In the genomic region with DNA sequence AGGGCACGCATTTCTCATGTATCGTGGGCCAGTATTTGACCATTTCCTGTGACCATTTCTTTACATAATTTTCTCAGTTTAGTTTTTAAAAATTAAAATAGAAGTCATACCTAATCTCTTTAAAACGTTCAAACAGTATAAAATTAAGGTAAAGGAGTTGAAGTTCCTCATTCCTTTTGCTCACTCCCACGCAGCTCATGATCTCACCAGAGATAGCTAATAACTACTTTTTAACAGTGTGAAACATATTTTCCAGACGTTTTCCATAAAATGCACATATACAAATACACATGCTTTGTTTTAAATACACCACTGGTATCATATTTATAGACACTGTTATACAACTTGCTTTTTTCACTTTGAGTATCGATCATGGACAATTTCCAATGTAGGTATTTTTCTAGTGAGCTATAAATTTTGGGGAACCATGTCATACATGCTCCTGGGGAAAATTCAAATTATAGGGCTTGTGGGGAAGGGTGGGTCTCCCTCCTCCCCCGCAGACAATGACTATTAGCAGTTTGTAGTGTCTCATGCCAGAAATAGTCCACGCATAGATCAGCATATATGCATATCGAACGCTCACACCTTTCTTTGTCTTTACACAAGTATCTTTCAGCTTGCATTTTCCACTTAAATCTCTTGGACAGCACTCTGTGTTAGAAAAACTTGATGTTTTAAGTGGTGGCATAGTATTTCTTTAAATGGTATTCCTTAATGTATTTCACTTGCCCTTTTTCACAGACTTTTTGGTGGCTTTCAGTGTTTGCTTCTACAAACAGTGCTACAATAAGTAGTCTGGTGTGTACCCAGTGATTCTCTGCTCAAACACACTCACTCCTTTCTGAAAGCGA, we compare ENCODE assay signal across 1 cellular context.
TF ChIP-seq lines count a peak whose summit lies in the region.

No MANE protein-coding gene starts in this region.

TF ChIP-seq in HepG2, 621 proteins besides CTCF, POLR2A, EP300 and RAD21 (continued from another document):
- TF ChIP-seq USF2 (IDR thresholded peaks at IDR 0.05; ENCODE audit: low read depth, low read length) (no peak), USF2 (CRISPR knock-in tag; IDR thresholded peaks at IDR 0.05; ENCODE audit: borderline replicate concordance) (no peak), NONO (IDR thresholded peaks at IDR 0.05) (no peak), NONO (CRISPR knock-in tag; conservative IDR thresholded peaks at IDR 0.05) (no peak), RARG (CRISPR knock-in tag; IDR thresholded peaks at IDR 0.05; ENCODE audit: low read depth) (no peak), TOE1 (CRISPR knock-in tag; IDR thresholded peaks at IDR 0.05) (0 out of 2 replicates have a peak, but pooled peaks have one; percentile 36), FOXA1 (IDR thresholded peaks at IDR 0.05) (no peak), FOXA1 (CRISPR knock-in tag; IDR thresholded peaks at IDR 0.05) (0 out of 2 replicates have a peak, but pooled peaks have one; percentile 42), DDIT3 (CRISPR knock-in tag; IDR thresholded peaks at IDR 0.05) (0 out of 2 replicates have a peak, but pooled peaks have one; percentile 6), AGO2 (optimal IDR thresholded peaks at IDR 0.05; ENCODE audit: low read depth, low read length) (peak; percentile 49), ARNTL (CRISPR knock-in tag; IDR thresholded peaks at IDR 0.05) (no peak), MAFG (CRISPR knock-in tag; IDR thresholded peaks at IDR 0.05) (0 out of 2 replicates have a peak, but pooled peaks have one; percentile 24), RCOR2 (CRISPR knock-in tag; IDR thresholded peaks at IDR 0.05) (peak; percentile 67; the same call in 1 of the 2 replicates), ZFAT (CRISPR knock-in tag; conservative IDR thresholded peaks at IDR 0.05) (0 out of 2 replicates have a peak, but pooled peaks have one; percentile 51), RXRB (CRISPR knock-in tag; IDR thresholded peaks at IDR 0.05; ENCODE audit: borderline replicate concordance) (0 out of 2 replicates have a peak, but pooled peaks have one; percentile 20), GPN1 (CRISPR knock-in tag; IDR thresholded peaks at IDR 0.05; ENCODE audit: borderline replicate concordance) (no peak)
